ENCODE assay signal across 8 cellular contexts in genomic region chr6:30719356-30719755, GRCh38. TPM values are rescaled to one million over a fixed set of nuclear protein-coding genes. Genes with fewer than 3 reads are reported as not detected.
DNase-seq lines count a peak whose midpoint lies in the region; ATAC-seq and TF ChIP-seq lines count a peak whose summit lies in the region.

No MANE protein-coding gene starts in this region.

- H3K27ac ChIP-seq in PC-3 (ENCODE audit: low read length) (peak overlapping the region; percentile 63), esophagus muscularis mucosa (replicated peaks in 1 of 4) (peak overlapping the region; percentile 83 to 98 (median 95))

- H3K36me3 ChIP-seq in PC-3 (ENCODE audit: low read depth, low read length) (peaks cover 29% of the 10 kb centered on the region), esophagus muscularis mucosa (peaks cover 17 to 31% (median 25%) of the 10 kb centered on the region in 4 donors)

- H2AFZ ChIP-seq in PC-3 (ENCODE audit: low read length) = peak overlapping the region; percentile 45

- H3K4me1 ChIP-seq in PC-3 (ENCODE audit: insufficient read depth, low read length) (peaks cover 37% of the 10 kb centered on the region), esophagus muscularis mucosa (peaks cover 45 to 63% (median 59%) of the 10 kb centered on the region in 4 donors)

- peaks cover 23% of the 10 kb centered on the region for H4K20me1 ChIP-seq in PC-3 (ENCODE audit: low read length)

- WGBS in esophagus muscularis mucosa = 24% methylated on average over 8 of the region's 8 CpGs

- H3K27me3 ChIP-seq in PC-3 (ENCODE audit: low read length) = no peaks in the 10 kb centered on the region
- no peaks in the 10 kb centered on the region for H3K27me3 ChIP-seq in esophagus muscularis mucosa

- CTCF ChIA-PET in PC-3 (lab: Charles Lee) = no interaction called here

- no peak for TF ChIP-seq POLR2A in esophagus muscularis mucosa (IDR thresholded peaks at IDR 0.05; ENCODE audit: low read depth)

- H3K9ac ChIP-seq in PC-3 (ENCODE audit: low read length) = peak overlapping the region; percentile 99

- no peak for TF ChIP-seq EP300 in esophagus muscularis mucosa (IDR thresholded peaks at IDR 0.05)

- no peaks in the 10 kb centered on the region for H3K9me2 ChIP-seq in PC-3 (replicated peaks; ENCODE audit: low read length)

- peak; percentile 58 for DNase-seq in GM12865 (ENCODE audit: low read depth)
- no peak for DNase-seq in PC-3
- DNase-seq in esophagus muscularis mucosa (ENCODE audit: extremely low spot score) = no peak
- peak; percentile 34 for DNase-seq in renal cortical epithelial cell (ENCODE audit: low read depth)
- no peak for DNase-seq in activated effector memory CD4-positive, alpha-beta T cell treated with Interleukin-2 at 50 U/mL for 16 hours
- DNase-seq in KBM-7 = no peak

- no TSS peak for BruUV-seq in PC-3 (replicated peaks; lab: Mats Ljungman, UMichigan)

- peaks cover 84% of the 10 kb centered on the region for H3K79me2 ChIP-seq in PC-3 (ENCODE audit: low read length)

- TF ChIP-seq CTCF in GM12865 (IDR thresholded peaks at IDR 0.05; ENCODE audit: insufficient read depth, low read depth, low read length, missing control alignments) (no peak), PC-3 (conservative IDR thresholded peaks at IDR 0.05; ENCODE audit: low read depth, low read length) (no peak), esophagus muscularis mucosa (IDR thresholded peaks at IDR 0.05) (no peak)

- H3K9me3 ChIP-seq in PC-3 (ENCODE audit: low read length) (no peaks in the 10 kb centered on the region), esophagus muscularis mucosa (no peaks in the 10 kb centered on the region)

- in situ Hi-C loops in KBM-7 (cut with MboI; ENCODE audit: low pct_unique_long_range_greater_than_20kb, low sequenced_read_pairs) = no loop called here

- H3F3A ChIP-seq in PC-3 (ENCODE audit: low read length, unreplicated experiment) = peaks cover 10% of the 10 kb centered on the region

- H3K4me3 ChIP-seq in GM12865 (ENCODE audit: low read depth, low read length) = peak overlapping the region; percentile 92
- H3K4me3 ChIP-seq in PC-3 (ENCODE audit: low read length) = peak overlapping the region; percentile 94
- H3K4me3 ChIP-seq in esophagus muscularis mucosa = peak overlapping the region; percentile 82 to 93 (median 86)

- peak overlapping the region; percentile 93 for H3K4me2 ChIP-seq in PC-3 (ENCODE audit: low read length)

- POLR2A ChIA-PET in PC-3 (lab: Charles Lee; ENCODE audit: unreplicated experiment) = no interaction called here

- ATAC-seq in PC-3 = no peak
- ATAC-seq in GM18907 (IDR thresholded peaks at IDR 0.05; ENCODE audit: unreplicated experiment) = no peak
- no peak for ATAC-seq in HG03135 (IDR thresholded peaks at IDR 0.05; ENCODE audit: unreplicated experiment)

- intact Hi-C loops in PC-3 (cut with micrococcal nuclease) (no loop called here), esophagus muscularis mucosa (cut with DNase I) (no loop called here)

RNA-seq across cellular contexts. Expression of gene TUBB, which starts 0.8 kb away (rescaled TPM):
- total RNA-seq in PC-3 (2014; rRNA removed) (1,245 and 1,398 TPM in 2 replicates), esophagus muscularis mucosa (100 to 1,000 TPM; 208 to 398 (median 272) TPM), renal cortical epithelial cell (312 and 597 TPM in 2 replicates)

RNA-seq across cellular contexts. Expression of gene MDC1, which starts 2.3 kb away (rescaled TPM):
- total RNA-seq in PC-3 (2014; rRNA removed) (19.6 and 24.9 TPM in 2 replicates), esophagus muscularis mucosa (10 to 100 TPM; 10.8 to 20.3 (median 13.1) TPM), renal cortical epithelial cell (6.4 and 10.2 TPM in 2 replicates)

RNA-seq across cellular contexts. Expression of gene FLOT1, which starts 23.1 kb away (rescaled TPM):
- 305 and 401 TPM in 2 replicates for total RNA-seq in PC-3 (2014; rRNA removed)
- 100 to 1,000 TPM; 115 to 214 (median 166) TPM for total RNA-seq in esophagus muscularis mucosa
- 19.4 and 100 TPM in 2 replicates for total RNA-seq in renal cortical epithelial cell

RNA-seq across cellular contexts. Expression of gene IER3, which starts 25.0 kb away (rescaled TPM):
- total RNA-seq in PC-3 (2014; rRNA removed) (1,173 and 1,198 TPM in 2 replicates), esophagus muscularis mucosa (10 to 100 TPM in 2 of 4 donors, 1 to 10 TPM in 2; 8.9 to 45.4 (median 11.0) TPM), renal cortical epithelial cell (56.6 and 249 TPM in 2 replicates)

RNA-seq across cellular contexts. Expression of gene NRM, which starts 28.6 kb away (rescaled TPM):
- total RNA-seq in PC-3 (2014; rRNA removed) = 8.5 and 14.8 TPM in 2 replicates
- 10 to 100 TPM in 1 of 4 donors, 1 to 10 TPM in 3; 4.6 to 10.2 (median 6.2) TPM for total RNA-seq in esophagus muscularis mucosa
- total RNA-seq in renal cortical epithelial cell = 0.69 and 1.7 TPM in 2 replicates

Comparison
In these comparisons a context has a peak if more than half of its experiments do, and no peak if none do; other contexts are left out.
1. DNase-seq: peak in GM12865 (single experiment) and renal cortical epithelial cell (single experiment); none in PC-3 (single experiment), esophagus muscularis mucosa (single experiment), activated effector memory CD4-positive, alpha-beta T cell treated with Interleukin-2 at 50 U/mL for 16 hours (single experiment) and KBM-7 (single experiment).
2. Peak in every context shown above with its lines, with median percentiles within 50 percentile points of each other: H3K4me3 ChIP-seq.